In genomic region chr6:31403283-31403989, GRCh38 we compare ENCODE assay signal across 1 cellular context.
A peak's percentile ranks its signal among the peaks of the same experiment; 100 is the strongest.
TF ChIP-seq lines count a peak whose summit lies in the region.

TSS of gene MICA (plus strand) at chr6:31403595. CDS start at chr6:31403633, 38 bp downstream.

TF ChIP-seq in HepG2, 621 proteins besides CTCF, POLR2A, EP300 and RAD21 (continued from another document):
- TF ChIP-seq ZNF20 (CRISPR knock-in tag; IDR thresholded peaks at IDR 0.05) (peak; percentile 80; the same call in 1 of the 2 replicates), ZNF720 (CRISPR knock-in tag; IDR thresholded peaks at IDR 0.05) (no peak), MED13 (CRISPR knock-in tag; IDR thresholded peaks at IDR 0.05) (peak; percentile 83), BORCS8-MEF2B (CRISPR knock-in tag; IDR thresholded peaks at IDR 0.05) (no peak; the same call in none of the 2 replicates), RORA (CRISPR knock-in tag; IDR thresholded peaks at IDR 0.05) (no peak), ZNF281 (CRISPR knock-in tag; IDR thresholded peaks at IDR 0.05; ENCODE audit: borderline replicate concordance) (0 out of 2 replicates have a peak, but pooled peaks have one; percentile 32), ZNF143 (CRISPR knock-in tag; IDR thresholded peaks at IDR 0.05) (peak; percentile 24; the same call in 1 of the 2 replicates), ZHX1 (CRISPR knock-in tag; IDR thresholded peaks at IDR 0.05; ENCODE audit: low read depth) (no peak; the same call in 1 of the 2 replicates), JUND (CRISPR knock-in tag; IDR thresholded peaks at IDR 0.05) (no peak), PREB (CRISPR knock-in tag; IDR thresholded peaks at IDR 0.05) (no peak), SALL2 (CRISPR knock-in tag; IDR thresholded peaks at IDR 0.05) (peak; percentile 70), MTA1 (CRISPR knock-in tag; IDR thresholded peaks at IDR 0.05; ENCODE audit: borderline replicate concordance) (peak; percentile 70; the same call in 1 of the 2 replicates), MEF2D (CRISPR knock-in tag; IDR thresholded peaks at IDR 0.05) (peak; percentile 76), U2AF1 (optimal IDR thresholded peaks at IDR 0.05; ENCODE audit: low read depth, low read length) (no peak), JARID2 (CRISPR knock-in tag; IDR thresholded peaks at IDR 0.05; ENCODE audit: insufficient replicate concordance) (no peak), RFXANK (CRISPR knock-in tag; IDR thresholded peaks at IDR 0.05) (0 out of 2 replicates have a peak, but pooled peaks have one; percentile 27), PITX1 (CRISPR knock-in tag; IDR thresholded peaks at IDR 0.05) (peak; percentile 77), IRF1 (CRISPR knock-in tag; IDR thresholded peaks at IDR 0.05; ENCODE audit: low read depth) (0 out of 2 replicates have a peak, but pooled peaks have one; percentile 19), ZIK1 (CRISPR knock-in tag; IDR thresholded peaks at IDR 0.05; ENCODE audit: borderline replicate concordance, low read depth) (0 out of 2 replicates have a peak, but pooled peaks have one; percentile 70), HNRNPUL1 (IDR thresholded peaks at IDR 0.05; ENCODE audit: low read depth, low read length) (no peak), KDM4B (CRISPR knock-in tag; IDR thresholded peaks at IDR 0.05) (no peak)
- TF ChIP-seq, protein P1, sequence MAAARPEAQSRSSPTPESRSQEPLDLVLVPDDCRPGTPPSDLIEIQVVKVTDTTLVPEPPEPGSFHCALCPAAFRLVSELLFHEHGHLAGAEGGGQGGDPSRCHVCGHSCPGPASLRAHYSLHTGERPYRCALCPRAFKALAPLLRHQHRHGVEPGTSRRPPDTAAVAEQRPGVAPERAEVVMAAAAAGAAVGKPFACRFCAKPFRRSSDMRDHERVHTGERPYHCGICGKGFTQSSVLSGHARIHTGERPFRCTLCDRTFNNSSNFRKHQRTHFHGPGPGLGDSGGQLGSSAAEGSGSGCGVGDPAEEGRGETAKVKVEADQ (CRISPR knock-in tag; IDR thresholded peaks at IDR 0.05; ENCODE audit: borderline replicate concordance) = peak; percentile 77
- TF ChIP-seq, protein P2, sequence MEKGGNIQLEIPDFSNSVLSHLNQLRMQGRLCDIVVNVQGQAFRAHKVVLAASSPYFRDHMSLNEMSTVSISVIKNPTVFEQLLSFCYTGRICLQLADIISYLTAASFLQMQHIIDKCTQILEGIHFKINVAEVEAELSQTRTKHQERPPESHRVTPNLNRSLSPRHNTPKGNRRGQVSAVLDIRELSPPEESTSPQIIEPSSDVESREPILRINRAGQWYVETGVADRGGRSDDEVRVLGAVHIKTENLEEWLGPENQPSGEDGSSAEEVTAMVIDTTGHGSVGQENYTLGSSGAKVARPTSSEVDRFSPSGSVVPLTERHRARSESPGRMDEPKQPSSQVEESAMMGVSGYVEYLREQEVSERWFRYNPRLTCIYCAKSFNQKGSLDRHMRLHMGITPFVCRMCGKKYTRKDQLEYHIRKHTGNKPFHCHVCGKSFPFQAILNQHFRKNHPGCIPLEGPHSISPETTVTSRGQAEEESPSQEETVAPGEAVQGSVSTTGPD (CRISPR knock-in tag; IDR thresholded peaks at IDR 0.05) = no peak
- TF ChIP-seq, protein P3, sequence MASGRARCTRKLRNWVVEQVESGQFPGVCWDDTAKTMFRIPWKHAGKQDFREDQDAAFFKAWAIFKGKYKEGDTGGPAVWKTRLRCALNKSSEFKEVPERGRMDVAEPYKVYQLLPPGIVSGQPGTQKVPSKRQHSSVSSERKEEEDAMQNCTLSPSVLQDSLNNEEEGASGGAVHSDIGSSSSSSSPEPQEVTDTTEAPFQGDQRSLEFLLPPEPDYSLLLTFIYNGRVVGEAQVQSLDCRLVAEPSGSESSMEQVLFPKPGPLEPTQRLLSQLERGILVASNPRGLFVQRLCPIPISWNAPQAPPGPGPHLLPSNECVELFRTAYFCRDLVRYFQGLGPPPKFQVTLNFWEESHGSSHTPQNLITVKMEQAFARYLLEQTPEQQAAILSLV (CRISPR knock-in tag; IDR thresholded peaks at IDR 0.05; ENCODE audit: borderline replicate concordance) = peak; percentile 48
- TF ChIP-seq, protein P4, sequence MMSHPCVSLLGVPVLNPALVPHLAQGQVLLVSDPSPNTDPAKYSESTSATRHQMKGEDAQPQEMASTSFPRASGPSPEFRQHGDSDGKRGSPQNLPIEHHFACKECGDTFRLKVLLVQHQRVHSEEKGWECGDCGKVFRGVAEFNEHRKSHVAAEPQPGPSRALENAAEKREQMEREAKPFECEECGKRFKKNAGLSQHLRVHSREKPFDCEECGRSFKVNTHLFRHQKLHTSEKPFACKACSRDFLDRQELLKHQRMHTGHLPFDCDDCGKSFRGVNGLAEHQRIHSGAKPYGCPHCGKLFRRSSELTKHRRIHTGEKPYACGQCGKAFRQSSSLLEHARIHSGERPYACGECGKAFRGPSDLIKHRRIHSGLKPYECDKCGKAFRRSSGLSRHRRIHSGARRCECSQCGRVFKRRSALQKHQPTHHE (CRISPR knock-in tag; IDR thresholded peaks at IDR 0.05; ENCODE audit: borderline replicate concordance) = peak; percentile 93
- TF ChIP-seq, protein P5, sequence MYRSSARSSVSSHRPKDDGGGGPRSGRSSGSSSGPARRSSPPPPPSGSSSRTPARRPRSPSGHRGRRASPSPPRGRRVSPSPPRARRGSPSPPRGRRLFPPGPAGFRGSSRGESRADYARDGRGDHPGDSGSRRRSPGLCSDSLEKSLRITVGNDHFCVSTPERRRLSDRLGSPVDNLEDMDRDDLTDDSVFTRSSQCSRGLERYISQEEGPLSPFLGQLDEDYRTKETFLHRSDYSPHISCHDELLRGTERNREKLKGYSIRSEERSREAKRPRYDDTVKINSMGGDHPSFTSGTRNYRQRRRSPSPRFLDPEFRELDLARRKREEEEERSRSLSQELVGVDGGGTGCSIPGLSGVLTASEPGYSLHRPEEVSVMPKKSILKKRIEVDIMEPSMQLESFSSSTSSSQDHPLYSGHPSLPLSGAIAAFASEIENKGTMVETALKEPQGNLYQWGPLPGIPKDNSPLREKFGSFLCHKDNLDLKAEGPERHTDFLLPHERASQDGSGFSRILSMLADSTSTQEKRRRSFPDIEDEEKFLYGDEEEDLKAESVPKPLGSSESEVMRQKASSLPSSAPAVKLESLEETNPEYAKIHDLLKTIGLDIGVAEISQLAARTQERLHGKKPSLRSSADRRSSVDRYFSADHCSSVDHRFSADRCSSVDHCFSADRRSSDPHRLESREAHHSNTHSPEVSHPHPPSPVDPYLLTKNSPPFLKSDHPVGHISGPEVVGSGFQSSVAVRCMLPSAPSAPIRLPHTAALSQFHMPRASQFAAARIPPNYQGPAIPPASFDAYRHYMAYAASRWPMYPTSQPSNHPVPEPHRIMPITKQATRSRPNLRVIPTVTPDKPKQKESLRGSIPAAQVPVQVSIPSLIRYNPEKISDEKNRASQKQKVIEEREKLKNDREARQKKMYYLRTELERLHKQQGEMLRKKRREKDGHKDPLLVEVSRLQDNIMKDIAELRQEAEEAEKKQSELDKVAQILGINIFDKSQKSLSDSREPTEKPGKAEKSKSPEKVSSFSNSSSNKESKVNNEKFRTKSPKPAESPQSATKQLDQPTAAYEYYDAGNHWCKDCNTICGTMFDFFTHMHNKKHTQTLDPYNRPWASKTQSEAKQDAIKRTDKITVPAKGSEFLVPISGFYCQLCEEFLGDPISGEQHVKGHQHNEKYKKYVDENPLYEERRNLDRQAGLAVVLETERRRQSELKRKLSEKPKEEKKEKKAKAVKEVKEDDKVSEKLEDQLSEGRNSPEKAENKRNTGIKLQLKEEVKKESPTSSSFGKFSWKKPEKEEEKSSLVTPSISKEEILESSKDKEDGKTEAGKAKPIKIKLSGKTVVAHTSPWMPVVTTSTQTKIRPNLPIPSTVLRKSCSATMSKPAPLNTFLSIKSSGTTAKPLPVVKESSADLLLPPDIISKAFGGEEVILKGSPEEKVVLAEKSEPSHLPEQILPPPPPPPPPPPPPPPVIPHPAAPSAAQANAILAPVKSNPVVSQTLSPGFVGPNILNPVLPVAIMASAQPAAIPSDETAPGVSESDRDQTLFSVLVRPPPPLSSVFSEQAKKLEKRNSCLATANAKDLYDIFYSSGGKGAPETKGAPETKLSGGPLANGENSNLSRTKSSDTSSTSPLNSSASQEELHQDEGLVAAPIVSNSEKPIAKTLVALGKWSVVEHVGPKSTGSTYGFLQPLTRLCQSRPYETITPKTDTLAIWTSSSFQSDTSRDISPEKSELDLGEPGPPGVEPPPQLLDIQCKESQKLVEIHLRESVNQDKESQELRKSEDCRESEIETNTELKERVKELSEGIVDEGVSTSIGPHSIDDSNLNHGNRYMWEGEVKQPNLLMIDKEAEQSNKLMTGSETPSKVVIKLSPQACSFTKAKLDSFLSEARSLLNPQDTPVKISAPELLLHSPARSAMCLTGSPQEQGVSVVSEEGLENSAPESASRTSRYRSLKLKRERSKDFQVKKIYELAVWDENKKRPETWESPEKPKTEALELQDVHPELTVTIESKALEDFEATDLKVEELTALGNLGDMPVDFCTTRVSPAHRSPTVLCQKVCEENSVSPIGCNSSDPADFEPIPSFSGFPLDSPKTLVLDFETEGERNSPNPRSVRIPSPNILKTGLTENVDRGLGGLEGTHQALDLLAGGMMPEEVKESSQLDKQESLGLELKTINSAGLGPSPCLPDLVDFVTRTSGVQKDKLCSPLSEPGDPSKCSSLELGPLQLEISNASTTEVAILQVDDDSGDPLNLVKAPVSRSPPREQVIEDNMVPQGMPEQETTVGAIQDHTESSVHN (CRISPR knock-in tag; IDR thresholded peaks at IDR 0.05) = no peak
